Comparison of ENCODE assay signal across 11 cellular contexts in genomic region chr15:25905140-25905539, GRCh38. TPM values are rescaled to one million over a fixed set of nuclear protein-coding genes. Genes with fewer than 3 reads are reported as not detected.
A peak's percentile ranks its signal among the peaks of the same experiment; 100 is the strongest.
DNase-seq lines count a peak whose midpoint lies in the region; ATAC-seq and TF ChIP-seq lines count a peak whose summit lies in the region.
"Had no signal": no experiment of that assay in that cellular context is flagged by ENCODE, and none has a peak within 500 bp of the region (broad histone marks: within the 10 kb centered on the region; RNA-seq: fewer than 3 reads in every experiment).

No MANE protein-coding gene starts in this region.

- H3K27ac Mint-ChIP-seq in HFFc6 (peak overlapping the region; percentile 75), osteocyte (ENCODE audit: unreplicated experiment) (peak overlapping the region; percentile 5)

- H3K4me1 Mint-ChIP-seq in HFFc6 (ENCODE audit: low read depth) (peaks cover 43% of the 10 kb centered on the region), osteocyte (ENCODE audit: unreplicated experiment) (peaks cover 30% of the 10 kb centered on the region)

- CTCF ChIA-PET in AG04450 (lab: Charles Lee): no interaction called here

- DNase-seq in AG04450 (ENCODE audit: low read depth, low spot score) (peak; percentile 21), HFFc6 (peak; percentile 63), brain microvascular endothelial cell (peak; percentile 52), osteocyte (ENCODE audit: extremely low spot score, unreplicated experiment) (no peak), NCI-H748 treated with DMSO at 0.1 percent for 48 hours (lab: John Stamatoyannopoulos, UW) (no peak), gastrocnemius medialis (no peak), activated gamma-delta T cell (lab: John Stamatoyannopoulos, UW) (no peak), NCI-H2107 (lab: John Stamatoyannopoulos, UW) (no peak)
- DNase-seq: DND-41, mammary epithelial cell had no signal

- H3K4me3 Mint-ChIP-seq in HFFc6 (no peak overlapping the region), osteocyte (ENCODE audit: unreplicated experiment) (no peak overlapping the region)

- H3K9me3 ChIP-seq in AG04450 (ENCODE audit: control insufficient read depth, insufficient read depth, low read length) (no peaks in the 10 kb centered on the region; the same call in 1 of the 2 replicates), gastrocnemius medialis (no peaks in the 10 kb centered on the region)

- peaks cover 13% of the 10 kb centered on the region for H3K27me3 Mint-ChIP-seq in HFFc6 (ENCODE audit: insufficient read depth)
- H3K27me3 Mint-ChIP-seq in osteocyte (ENCODE audit: unreplicated experiment): no peaks in the 10 kb centered on the region

- H3K27ac ChIP-seq in AG04450 (ENCODE audit: low read depth, low read length): peak overlapping the region; percentile 31
- no peak overlapping the region for H3K27ac ChIP-seq in brain microvascular endothelial cell
- no peak overlapping the region for H3K27ac ChIP-seq in gastrocnemius medialis

- POLR2A ChIA-PET in AG04450 (lab: Yijun Ruan, JAX): no interaction called here

- H3K9me3 Mint-ChIP-seq in HFFc6 (no peaks in the 10 kb centered on the region), osteocyte (ENCODE audit: unreplicated experiment) (no peaks in the 10 kb centered on the region)

- TF ChIP-seq CTCF in AG04450 (IDR thresholded peaks at IDR 0.05; ENCODE audit: low read depth, low read length) (no peak), HFFc6 (IDR thresholded peaks at IDR 0.05) (no peak), brain microvascular endothelial cell (IDR thresholded peaks at IDR 0.05; ENCODE audit: low read depth, low read length, missing control alignments) (no peak), osteocyte (IDR thresholded peaks at IDR 0.05) (no peak), gastrocnemius medialis (IDR thresholded peaks at IDR 0.05 in 4 of 5, conservative IDR thresholded peaks at IDR 0.05 in 1 of 5) (no peak)

- ATAC-seq in gastrocnemius medialis: no peak
- ATAC-seq: Panc1 had no signal

- H3K4me3 ChIP-seq in AG04450 (ENCODE audit: low read depth, low read length) (no peak overlapping the region), brain microvascular endothelial cell (ENCODE audit: low read depth, low read length) (no peak overlapping the region), gastrocnemius medialis (no peak overlapping the region)

- H3K36me3 ChIP-seq in brain microvascular endothelial cell (replicated peaks) (no peaks in the 10 kb centered on the region), gastrocnemius medialis (no peaks in the 10 kb centered on the region)

- in situ Hi-C loops in brain microvascular endothelial cell (cut with HindIII; ENCODE audit: low pct_ligation_motif_present, low sequenced_read_pairs): no loop called here
- in situ Hi-C loops in gastrocnemius medialis (cut with MboI; ENCODE audit: low sequenced_read_pairs in 4 of 4): no loop called here

- H3K36me3 Mint-ChIP-seq in HFFc6 (ENCODE audit: low read depth) (no peaks in the 10 kb centered on the region), osteocyte (ENCODE audit: unreplicated experiment) (no peaks in the 10 kb centered on the region)

- H3K27me3 ChIP-seq in AG04450 (ENCODE audit: control insufficient read depth, insufficient read depth, low read length) (no peaks in the 10 kb centered on the region), brain microvascular endothelial cell (replicated peaks) (no peaks in the 10 kb centered on the region), gastrocnemius medialis (no peaks in the 10 kb centered on the region)

- H3K4me1 ChIP-seq in gastrocnemius medialis: peaks cover 10 to 11% of the 10 kb centered on the region in 2 donors

- intact Hi-C loops in gastrocnemius medialis (cut with DNase I; ENCODE audit: low total_unique reads): no loop called here

- TF ChIP-seq POLR2A in gastrocnemius medialis (IDR thresholded peaks at IDR 0.05): no peak

RNA-seq across cellular contexts. Expression of gene ATP10A, which starts 42.0 kb away (rescaled TPM):
- 3.5 and 3.9 TPM in 2 replicates for polyA plus RNA-seq in AG04450 (2011; rRNA removed)
- polyA minus RNA-seq in AG04450 (2011; rRNA and poly(A)+ RNA removed): 7.0 and 8.5 TPM in 2 replicates
- total RNA-seq in HFFc6 (2021; fragmentation: NEBNext Ultra II Directional; extraction: Animal tissue kit (Norgen Biotek cat#: 25700)): 10 to 100 TPM; 31.0 to 39.5 (median 33.9) TPM
- total RNA-seq in osteocyte (71.9 and 74.2 TPM in 2 replicates), gastrocnemius medialis (under 1 TPM; 0.36 to 0.56 (median 0.47) TPM)
- polyA plus RNA-seq: mammary epithelial cell had no signal

Comparison
In these comparisons a context has a peak if more than half of its experiments do, and no peak if none do; other contexts are left out.
1. DNase-seq: peak in AG04450 (single experiment), HFFc6 (single experiment) and brain microvascular endothelial cell (single experiment); none in osteocyte (single experiment), NCI-H748 treated with DMSO at 0.1 percent for 48 hours (single experiment), gastrocnemius medialis (0 of 2), activated gamma-delta T cell (single experiment) and NCI-H2107 (single experiment).
2. RNA of gene ATP10A, which starts 42.0 kb away (total RNA-seq): 71.9 to 74.2 TPM in osteocyte and 31.0 to 39.5 TPM in HFFc6; 0.36 to 0.56 TPM in gastrocnemius medialis; every median in the first group is over 10 times any median in the second.